Comparison of ENCODE assay signal across 1 cellular context in the genomic region with DNA sequence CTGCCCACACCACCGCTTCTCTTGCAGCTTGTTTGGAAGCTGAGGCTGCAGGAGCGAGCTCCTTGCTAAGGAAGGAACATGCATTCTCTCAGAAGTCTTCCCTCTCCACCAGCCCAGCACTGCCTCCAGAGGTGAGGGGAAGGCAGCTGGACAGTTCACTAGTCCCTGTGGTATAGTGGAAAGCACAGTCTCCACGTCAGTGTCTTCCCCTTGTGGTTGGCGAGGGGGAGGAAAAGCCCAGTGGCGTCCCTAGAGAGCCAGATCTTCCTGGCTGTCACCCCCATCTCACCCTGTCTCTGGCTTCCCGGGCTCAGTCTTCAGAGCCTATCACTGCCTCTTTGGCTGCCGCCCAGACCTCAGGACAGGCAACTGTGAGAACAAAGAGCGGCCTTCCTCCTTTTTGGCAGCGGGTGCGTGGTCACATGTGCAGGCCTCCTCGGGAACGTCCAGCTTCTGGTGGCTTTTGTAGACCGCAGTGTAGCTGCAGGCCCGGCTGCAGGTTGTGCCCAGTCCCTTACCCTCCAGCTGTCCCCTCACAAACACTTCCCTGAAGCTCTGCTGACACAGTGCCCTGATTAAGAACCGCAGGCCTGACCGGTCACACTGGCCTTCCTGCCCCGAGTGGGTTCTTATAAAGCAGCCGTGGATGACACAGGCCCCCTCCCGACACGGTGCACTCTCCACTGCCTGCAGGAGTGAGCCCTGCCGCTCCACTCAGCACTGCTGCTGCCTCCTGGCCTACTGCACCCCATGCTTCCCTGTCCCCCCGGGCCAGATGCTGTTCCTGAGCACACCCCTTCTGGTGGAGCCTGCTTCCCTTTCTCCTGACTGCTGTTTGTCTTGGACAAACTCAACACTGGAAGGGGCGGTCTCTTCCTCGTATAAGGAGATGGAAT.
TF ChIP-seq lines count a peak whose summit lies in the region.

No MANE protein-coding gene starts in this region.

TF ChIP-seq in K562, 482 proteins besides CTCF, POLR2A, EP300 and RAD21 (continued from another document and continues in another):
- TF ChIP-seq, protein P1, sequence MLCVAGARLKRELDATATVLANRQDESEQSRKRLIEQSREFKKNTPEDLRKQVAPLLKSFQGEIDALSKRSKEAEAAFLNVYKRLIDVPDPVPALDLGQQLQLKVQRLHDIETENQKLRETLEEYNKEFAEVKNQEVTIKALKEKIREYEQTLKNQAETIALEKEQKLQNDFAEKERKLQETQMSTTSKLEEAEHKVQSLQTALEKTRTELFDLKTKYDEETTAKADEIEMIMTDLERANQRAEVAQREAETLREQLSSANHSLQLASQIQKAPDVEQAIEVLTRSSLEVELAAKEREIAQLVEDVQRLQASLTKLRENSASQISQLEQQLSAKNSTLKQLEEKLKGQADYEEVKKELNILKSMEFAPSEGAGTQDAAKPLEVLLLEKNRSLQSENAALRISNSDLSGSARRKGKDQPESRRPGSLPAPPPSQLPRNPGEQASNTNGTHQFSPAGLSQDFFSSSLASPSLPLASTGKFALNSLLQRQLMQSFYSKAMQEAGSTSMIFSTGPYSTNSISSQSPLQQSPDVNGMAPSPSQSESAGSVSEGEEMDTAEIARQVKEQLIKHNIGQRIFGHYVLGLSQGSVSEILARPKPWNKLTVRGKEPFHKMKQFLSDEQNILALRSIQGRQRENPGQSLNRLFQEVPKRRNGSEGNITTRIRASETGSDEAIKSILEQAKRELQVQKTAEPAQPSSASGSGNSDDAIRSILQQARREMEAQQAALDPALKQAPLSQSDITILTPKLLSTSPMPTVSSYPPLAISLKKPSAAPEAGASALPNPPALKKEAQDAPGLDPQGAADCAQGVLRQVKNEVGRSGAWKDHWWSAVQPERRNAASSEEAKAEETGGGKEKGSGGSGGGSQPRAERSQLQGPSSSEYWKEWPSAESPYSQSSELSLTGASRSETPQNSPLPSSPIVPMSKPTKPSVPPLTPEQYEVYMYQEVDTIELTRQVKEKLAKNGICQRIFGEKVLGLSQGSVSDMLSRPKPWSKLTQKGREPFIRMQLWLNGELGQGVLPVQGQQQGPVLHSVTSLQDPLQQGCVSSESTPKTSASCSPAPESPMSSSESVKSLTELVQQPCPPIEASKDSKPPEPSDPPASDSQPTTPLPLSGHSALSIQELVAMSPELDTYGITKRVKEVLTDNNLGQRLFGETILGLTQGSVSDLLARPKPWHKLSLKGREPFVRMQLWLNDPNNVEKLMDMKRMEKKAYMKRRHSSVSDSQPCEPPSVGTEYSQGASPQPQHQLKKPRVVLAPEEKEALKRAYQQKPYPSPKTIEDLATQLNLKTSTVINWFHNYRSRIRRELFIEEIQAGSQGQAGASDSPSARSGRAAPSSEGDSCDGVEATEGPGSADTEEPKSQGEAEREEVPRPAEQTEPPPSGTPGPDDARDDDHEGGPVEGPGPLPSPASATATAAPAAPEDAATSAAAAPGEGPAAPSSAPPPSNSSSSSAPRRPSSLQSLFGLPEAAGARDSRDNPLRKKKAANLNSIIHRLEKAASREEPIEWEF (CRISPR knock-in tag; IDR thresholded peaks at IDR 0.05), result no peak
- TF ChIP-seq, protein P2, sequence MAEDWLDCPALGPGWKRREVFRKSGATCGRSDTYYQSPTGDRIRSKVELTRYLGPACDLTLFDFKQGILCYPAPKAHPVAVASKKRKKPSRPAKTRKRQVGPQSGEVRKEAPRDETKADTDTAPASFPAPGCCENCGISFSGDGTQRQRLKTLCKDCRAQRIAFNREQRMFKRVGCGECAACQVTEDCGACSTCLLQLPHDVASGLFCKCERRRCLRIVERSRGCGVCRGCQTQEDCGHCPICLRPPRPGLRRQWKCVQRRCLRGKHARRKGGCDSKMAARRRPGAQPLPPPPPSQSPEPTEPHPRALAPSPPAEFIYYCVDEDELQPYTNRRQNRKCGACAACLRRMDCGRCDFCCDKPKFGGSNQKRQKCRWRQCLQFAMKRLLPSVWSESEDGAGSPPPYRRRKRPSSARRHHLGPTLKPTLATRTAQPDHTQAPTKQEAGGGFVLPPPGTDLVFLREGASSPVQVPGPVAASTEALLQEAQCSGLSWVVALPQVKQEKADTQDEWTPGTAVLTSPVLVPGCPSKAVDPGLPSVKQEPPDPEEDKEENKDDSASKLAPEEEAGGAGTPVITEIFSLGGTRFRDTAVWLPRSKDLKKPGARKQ (CRISPR knock-in tag; IDR thresholded peaks at IDR 0.05), result no peak
- peak; percentile 91 for TF ChIP-seq CREM (IDR thresholded peaks at IDR 0.05; ENCODE audit: low read depth)
- TF ChIP-seq, protein P3, sequence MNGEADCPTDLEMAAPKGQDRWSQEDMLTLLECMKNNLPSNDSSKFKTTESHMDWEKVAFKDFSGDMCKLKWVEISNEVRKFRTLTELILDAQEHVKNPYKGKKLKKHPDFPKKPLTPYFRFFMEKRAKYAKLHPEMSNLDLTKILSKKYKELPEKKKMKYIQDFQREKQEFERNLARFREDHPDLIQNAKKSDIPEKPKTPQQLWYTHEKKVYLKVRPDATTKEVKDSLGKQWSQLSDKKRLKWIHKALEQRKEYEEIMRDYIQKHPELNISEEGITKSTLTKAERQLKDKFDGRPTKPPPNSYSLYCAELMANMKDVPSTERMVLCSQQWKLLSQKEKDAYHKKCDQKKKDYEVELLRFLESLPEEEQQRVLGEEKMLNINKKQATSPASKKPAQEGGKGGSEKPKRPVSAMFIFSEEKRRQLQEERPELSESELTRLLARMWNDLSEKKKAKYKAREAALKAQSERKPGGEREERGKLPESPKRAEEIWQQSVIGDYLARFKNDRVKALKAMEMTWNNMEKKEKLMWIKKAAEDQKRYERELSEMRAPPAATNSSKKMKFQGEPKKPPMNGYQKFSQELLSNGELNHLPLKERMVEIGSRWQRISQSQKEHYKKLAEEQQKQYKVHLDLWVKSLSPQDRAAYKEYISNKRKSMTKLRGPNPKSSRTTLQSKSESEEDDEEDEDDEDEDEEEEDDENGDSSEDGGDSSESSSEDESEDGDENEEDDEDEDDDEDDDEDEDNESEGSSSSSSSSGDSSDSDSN (IDR thresholded peaks at IDR 0.05; ENCODE audit: borderline replicate concordance in 1 of 2, low read depth in 2 of 2, low read length in 2 of 2), result peak; percentile 93 to 99; a peak in 3 of 4 replicates
- TF ChIP-seq, protein P4, sequence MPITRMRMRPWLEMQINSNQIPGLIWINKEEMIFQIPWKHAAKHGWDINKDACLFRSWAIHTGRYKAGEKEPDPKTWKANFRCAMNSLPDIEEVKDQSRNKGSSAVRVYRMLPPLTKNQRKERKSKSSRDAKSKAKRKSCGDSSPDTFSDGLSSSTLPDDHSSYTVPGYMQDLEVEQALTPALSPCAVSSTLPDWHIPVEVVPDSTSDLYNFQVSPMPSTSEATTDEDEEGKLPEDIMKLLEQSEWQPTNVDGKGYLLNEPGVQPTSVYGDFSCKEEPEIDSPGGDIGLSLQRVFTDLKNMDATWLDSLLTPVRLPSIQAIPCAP (CRISPR knock-in tag; IDR thresholded peaks at IDR 0.05; ENCODE audit: borderline replicate concordance), result no peak
- no peak for TF ChIP-seq RFX1 (IDR thresholded peaks at IDR 0.05)
- peak; percentile 96 for TF ChIP-seq NFIC (IDR thresholded peaks at IDR 0.05)
- peak; percentile 55 for TF ChIP-seq SETDB1 (IDR thresholded peaks at IDR 0.05; ENCODE audit: low read length)
- TF ChIP-seq, protein P5, sequence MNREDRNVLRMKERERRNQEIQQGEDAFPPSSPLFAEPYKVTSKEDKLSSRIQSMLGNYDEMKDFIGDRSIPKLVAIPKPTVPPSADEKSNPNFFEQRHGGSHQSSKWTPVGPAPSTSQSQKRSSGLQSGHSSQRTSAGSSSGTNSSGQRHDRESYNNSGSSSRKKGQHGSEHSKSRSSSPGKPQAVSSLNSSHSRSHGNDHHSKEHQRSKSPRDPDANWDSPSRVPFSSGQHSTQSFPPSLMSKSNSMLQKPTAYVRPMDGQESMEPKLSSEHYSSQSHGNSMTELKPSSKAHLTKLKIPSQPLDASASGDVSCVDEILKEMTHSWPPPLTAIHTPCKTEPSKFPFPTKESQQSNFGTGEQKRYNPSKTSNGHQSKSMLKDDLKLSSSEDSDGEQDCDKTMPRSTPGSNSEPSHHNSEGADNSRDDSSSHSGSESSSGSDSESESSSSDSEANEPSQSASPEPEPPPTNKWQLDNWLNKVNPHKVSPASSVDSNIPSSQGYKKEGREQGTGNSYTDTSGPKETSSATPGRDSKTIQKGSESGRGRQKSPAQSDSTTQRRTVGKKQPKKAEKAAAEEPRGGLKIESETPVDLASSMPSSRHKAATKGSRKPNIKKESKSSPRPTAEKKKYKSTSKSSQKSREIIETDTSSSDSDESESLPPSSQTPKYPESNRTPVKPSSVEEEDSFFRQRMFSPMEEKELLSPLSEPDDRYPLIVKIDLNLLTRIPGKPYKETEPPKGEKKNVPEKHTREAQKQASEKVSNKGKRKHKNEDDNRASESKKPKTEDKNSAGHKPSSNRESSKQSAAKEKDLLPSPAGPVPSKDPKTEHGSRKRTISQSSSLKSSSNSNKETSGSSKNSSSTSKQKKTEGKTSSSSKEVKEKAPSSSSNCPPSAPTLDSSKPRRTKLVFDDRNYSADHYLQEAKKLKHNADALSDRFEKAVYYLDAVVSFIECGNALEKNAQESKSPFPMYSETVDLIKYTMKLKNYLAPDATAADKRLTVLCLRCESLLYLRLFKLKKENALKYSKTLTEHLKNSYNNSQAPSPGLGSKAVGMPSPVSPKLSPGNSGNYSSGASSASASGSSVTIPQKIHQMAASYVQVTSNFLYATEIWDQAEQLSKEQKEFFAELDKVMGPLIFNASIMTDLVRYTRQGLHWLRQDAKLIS (CRISPR knock-in tag; IDR thresholded peaks at IDR 0.05), result peak; percentile 49; the same call in 1 of the 2 replicates
- no peak for TF ChIP-seq ZNF3 (CRISPR knock-in tag; IDR thresholded peaks at IDR 0.05)
- TF ChIP-seq, protein P6, sequence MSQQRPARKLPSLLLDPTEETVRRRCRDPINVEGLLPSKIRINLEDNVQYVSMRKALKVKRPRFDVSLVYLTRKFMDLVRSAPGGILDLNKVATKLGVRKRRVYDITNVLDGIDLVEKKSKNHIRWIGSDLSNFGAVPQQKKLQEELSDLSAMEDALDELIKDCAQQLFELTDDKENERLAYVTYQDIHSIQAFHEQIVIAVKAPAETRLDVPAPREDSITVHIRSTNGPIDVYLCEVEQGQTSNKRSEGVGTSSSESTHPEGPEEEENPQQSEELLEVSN (IDR thresholded peaks at IDR 0.05; ENCODE audit: borderline replicate concordance in 1 of 2, extremely low read depth in 1 of 2, insufficient read depth in 1 of 2, insufficient read length in 1 of 2, low read depth in 1 of 2, low read length in 1 of 2, poor library complexity in 1 of 2, severe bottlenecking in 1 of 2), result peak; percentile 29 to 44
- TF ChIP-seq, protein P7, sequence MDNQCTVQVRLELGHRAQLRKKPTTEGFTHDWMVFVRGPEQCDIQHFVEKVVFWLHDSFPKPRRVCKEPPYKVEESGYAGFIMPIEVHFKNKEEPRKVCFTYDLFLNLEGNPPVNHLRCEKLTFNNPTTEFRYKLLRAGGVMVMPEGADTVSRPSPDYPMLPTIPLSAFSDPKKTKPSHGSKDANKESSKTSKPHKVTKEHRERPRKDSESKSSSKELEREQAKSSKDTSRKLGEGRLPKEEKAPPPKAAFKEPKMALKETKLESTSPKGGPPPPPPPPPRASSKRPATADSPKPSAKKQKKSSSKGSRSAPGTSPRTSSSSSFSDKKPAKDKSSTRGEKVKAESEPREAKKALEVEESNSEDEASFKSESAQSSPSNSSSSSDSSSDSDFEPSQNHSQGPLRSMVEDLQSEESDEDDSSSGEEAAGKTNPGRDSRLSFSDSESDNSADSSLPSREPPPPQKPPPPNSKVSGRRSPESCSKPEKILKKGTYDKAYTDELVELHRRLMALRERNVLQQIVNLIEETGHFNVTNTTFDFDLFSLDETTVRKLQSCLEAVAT (IDR thresholded peaks at IDR 0.05), result peak in 1 of 2 experiments; percentile 84; a peak in 2 of 4 replicates
- no peak for TF ChIP-seq STAT5A (IDR thresholded peaks at IDR 0.05; ENCODE audit: borderline replicate concordance, low read length)
- no peak for TF ChIP-seq GTF2A2 (tag; IDR thresholded peaks at IDR 0.05)
- TF ChIP-seq ZNF785 (CRISPR knock-in tag; IDR thresholded peaks at IDR 0.05), result no peak
- TF ChIP-seq, protein P8, sequence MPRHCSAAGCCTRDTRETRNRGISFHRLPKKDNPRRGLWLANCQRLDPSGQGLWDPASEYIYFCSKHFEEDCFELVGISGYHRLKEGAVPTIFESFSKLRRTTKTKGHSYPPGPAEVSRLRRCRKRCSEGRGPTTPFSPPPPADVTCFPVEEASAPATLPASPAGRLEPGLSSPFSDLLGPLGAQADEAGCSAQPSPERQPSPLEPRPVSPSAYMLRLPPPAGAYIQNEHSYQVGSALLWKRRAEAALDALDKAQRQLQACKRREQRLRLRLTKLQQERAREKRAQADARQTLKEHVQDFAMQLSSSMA (CRISPR knock-in tag; IDR thresholded peaks at IDR 0.05), result no peak
- TF ChIP-seq SMAD3 (CRISPR knock-in tag; conservative IDR thresholded peaks at IDR 0.05), result 0 out of 2 replicates have a peak, but pooled peaks have one; percentile 36
- TF ChIP-seq ZKSCAN3 (CRISPR knock-in tag; IDR thresholded peaks at IDR 0.05), result no peak
- no peak for TF ChIP-seq HNRNPH1 (optimal IDR thresholded peaks at IDR 0.05; ENCODE audit: low read depth, low read length)
- TF ChIP-seq NR2C2 (CRISPR knock-in tag; IDR thresholded peaks at IDR 0.05), result no peak
- TF ChIP-seq NR2C2 (tag; IDR thresholded peaks at IDR 0.05), result peak; percentile 54; the same call in 1 of the 2 replicates
- no peak for TF ChIP-seq NCOA2 (IDR thresholded peaks at IDR 0.05; ENCODE audit: partially characterized antibody in 2 of 2)
- 0 out of 2 replicates have a peak, but pooled peaks have one; percentile 20 for TF ChIP-seq EP400 (IDR thresholded peaks at IDR 0.05)
- TF ChIP-seq ZNF75A (CRISPR knock-in tag; IDR thresholded peaks at IDR 0.05), result no peak
- TF ChIP-seq, protein P9, sequence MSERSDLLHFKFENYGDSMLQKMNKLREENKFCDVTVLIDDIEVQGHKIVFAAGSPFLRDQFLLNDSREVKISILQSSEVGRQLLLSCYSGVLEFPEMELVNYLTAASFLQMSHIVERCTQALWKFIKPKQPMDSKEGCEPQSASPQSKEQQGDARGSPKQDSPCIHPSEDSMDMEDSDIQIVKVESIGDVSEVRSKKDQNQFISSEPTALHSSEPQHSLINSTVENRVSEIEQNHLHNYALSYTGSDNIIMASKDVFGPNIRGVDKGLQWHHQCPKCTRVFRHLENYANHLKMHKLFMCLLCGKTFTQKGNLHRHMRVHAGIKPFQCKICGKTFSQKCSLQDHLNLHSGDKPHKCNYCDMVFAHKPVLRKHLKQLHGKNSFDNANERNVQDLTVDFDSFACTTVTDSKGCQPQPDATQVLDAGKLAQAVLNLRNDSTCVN (CRISPR knock-in tag; IDR thresholded peaks at IDR 0.05), result 0 out of 2 replicates have a peak, but pooled peaks have one; percentile 46
- TF ChIP-seq ESRRB (CRISPR knock-in tag; IDR thresholded peaks at IDR 0.05; ENCODE audit: borderline replicate concordance), result no peak
